1 cellular context compared by ENCODE assay signal in genomic region chr1:42930178-42931107, GRCh38.
A peak's percentile ranks its signal among the peaks of the same experiment; 100 is the strongest.
TF ChIP-seq lines count a peak whose summit lies in the region.

No MANE protein-coding gene starts in this region.

TF ChIP-seq in HepG2, 621 proteins besides CTCF, POLR2A, EP300 and RAD21 (continued from another document and continues in another):
- TF ChIP-seq ZNF235 (CRISPR knock-in tag; IDR thresholded peaks at IDR 0.05; ENCODE audit: borderline replicate concordance) (no peak), ZNF558 (CRISPR knock-in tag; IDR thresholded peaks at IDR 0.05; ENCODE audit: borderline replicate concordance) (no peak), GPBP1L1 (CRISPR knock-in tag; IDR thresholded peaks at IDR 0.05) (no peak), PHF5A (CRISPR knock-in tag; IDR thresholded peaks at IDR 0.05; ENCODE audit: low read depth, unreplicated experiment) (no peak), ZNF280B (CRISPR knock-in tag; IDR thresholded peaks at IDR 0.05; ENCODE audit: borderline replicate concordance) (0 out of 2 replicates have a peak, but pooled peaks have one; percentile 9), PLRG1 (conservative IDR thresholded peaks at IDR 0.05) (no peak), MEF2D (CRISPR knock-in tag; IDR thresholded peaks at IDR 0.05) (no peak), ZFP91 (CRISPR knock-in tag; IDR thresholded peaks at IDR 0.05; ENCODE audit: borderline replicate concordance) (peak; percentile 8; the same call in 1 of the 2 replicates), ZIK1 (CRISPR knock-in tag; IDR thresholded peaks at IDR 0.05; ENCODE audit: borderline replicate concordance, low read depth) (no peak), ZUFSP (CRISPR knock-in tag; IDR thresholded peaks at IDR 0.05; ENCODE audit: borderline replicate concordance) (no peak), KDM5B (CRISPR knock-in tag; IDR thresholded peaks at IDR 0.05; ENCODE audit: borderline replicate concordance) (no peak), CERS6 (CRISPR knock-in tag; IDR thresholded peaks at IDR 0.05) (no peak), MAFK (conservative IDR thresholded peaks at IDR 0.05 in 1 of 2, IDR thresholded peaks at IDR 0.05 in 1 of 2; ENCODE audit: low read length in 2 of 2) (no peak), PTBP1 (IDR thresholded peaks at IDR 0.05; ENCODE audit: low read depth, low read length, poor library complexity, severe bottlenecking) (no peak), DZIP1 (CRISPR knock-in tag; IDR thresholded peaks at IDR 0.05) (no peak), MLXIP (CRISPR knock-in tag; IDR thresholded peaks at IDR 0.05; ENCODE audit: borderline replicate concordance) (no peak), THYN1 (CRISPR knock-in tag; IDR thresholded peaks at IDR 0.05; ENCODE audit: borderline replicate concordance, low read depth) (no peak), AGO2 (optimal IDR thresholded peaks at IDR 0.05; ENCODE audit: low read depth, low read length) (peak; percentile 86), ZNF891 (CRISPR knock-in tag; IDR thresholded peaks at IDR 0.05) (no peak), POLR2AphosphoS5 (IDR thresholded peaks at IDR 0.05; ENCODE audit: low read depth, low read length) (0 out of 2 replicates have a peak, but pooled peaks have one; percentile 12), ZNF577 (CRISPR knock-in tag; IDR thresholded peaks at IDR 0.05; ENCODE audit: borderline replicate concordance, low read depth) (no peak), HNRNPL (IDR thresholded peaks at IDR 0.05; ENCODE audit: low read depth, low read length) (peak; percentile 90), TRAFD1 (CRISPR knock-in tag; IDR thresholded peaks at IDR 0.05; ENCODE audit: borderline replicate concordance) (no peak), ZC3H13 (CRISPR knock-in tag; IDR thresholded peaks at IDR 0.05) (0 out of 2 replicates have a peak, but pooled peaks have one; percentile 18), RBM22 (optimal IDR thresholded peaks at IDR 0.05; ENCODE audit: low read length) (peak; percentile 61), RBFOX2 (IDR thresholded peaks at IDR 0.05; ENCODE audit: low read depth, low read length) (peak; percentile 27; the same call in 1 of the 2 replicates), REXO4 (CRISPR knock-in tag; IDR thresholded peaks at IDR 0.05; ENCODE audit: borderline replicate concordance) (no peak), TP53 (CRISPR knock-in tag; conservative IDR thresholded peaks at IDR 0.05) (no peak), ZBTB42 (CRISPR knock-in tag; IDR thresholded peaks at IDR 0.05) (no peak), TBX3 (IDR thresholded peaks at IDR 0.05; ENCODE audit: borderline replicate concordance) (no peak), ZNF337 (CRISPR knock-in tag; IDR thresholded peaks at IDR 0.05; ENCODE audit: borderline replicate concordance, low read depth) (no peak), FOXO1 (CRISPR knock-in tag; IDR thresholded peaks at IDR 0.05) (no peak), CHD2 (IDR thresholded peaks at IDR 0.05; ENCODE audit: low read depth, low read length) (no peak), CENPT (CRISPR knock-in tag; IDR thresholded peaks at IDR 0.05; ENCODE audit: low read depth) (no peak), MYPOP (CRISPR knock-in tag; IDR thresholded peaks at IDR 0.05) (no peak), ZNF687 (CRISPR knock-in tag; IDR thresholded peaks at IDR 0.05) (peak; percentile 39; the same call in 1 of the 2 replicates)
